Comparison of ENCODE assay signal across 19 cellular contexts in genomic region chr5:103060414-103060954, GRCh38.
"Had no signal": no experiment of that assay in that cellular context is flagged by ENCODE, and none has a peak within 500 bp of the region (broad histone marks: within the 10 kb centered on the region; RNA-seq: fewer than 3 reads in every experiment).

No MANE protein-coding gene starts in this region.

- ATAC-seq: activated naive CD8-positive, alpha-beta T cell treated with anti-CD3 and anti-CD28 coated beads, Interleukin-2, amount 50 U/mL, for 24 hours; activated T-cell treated with anti-CD3 and anti-CD28 coated beads, Interleukin-2, amount 50 U/mL, for 72 hours; left ventricle myocardium superior; natural killer cell; stimulated activated naive CD8-positive, alpha-beta T cell treated with anti-CD3 and anti-CD28 coated beads, Interleukin-15, Interleukin-2, amounts not matched to agents 100 U/mL and 50 U/mL, for 24 hours; T-helper 17 cell had no signal

- DNase-seq: activated CD4-positive, alpha-beta memory T cell treated with anti-CD3 and anti-CD28 coated beads for 36 hours; activated CD4-positive, alpha-beta T cell treated with anti-CD3 and anti-CD28 coated beads for 48 hours; activated effector memory CD4-positive, alpha-beta T cell treated with Interleukin-2 at 50 U/mL for 16 hours; activated naive CD4-positive, alpha-beta T cell treated with anti-CD3 and anti-CD28 coated beads, Interleukin-2, amount 10 ng/mL, durations not matched to agents 7 days and 5 days; activated naive CD8-positive, alpha-beta T cell treated with anti-CD3 and anti-CD28 coated beads, Interleukin-2, amount 50 U/mL, for 24 hours; activated T-cell treated with anti-CD3 and anti-CD28 coated beads, Interleukin-2, amount 50 U/mL, for 72 hours; aorta; effector CD4-positive, alpha-beta T cell; erythroblast; foreskin fibroblast; kidney glomerular epithelial cell; left ventricle myocardium superior; mammary epithelial cell; natural killer cell; stimulated activated CD4-positive, alpha-beta T cell treated with anti-CD3 and anti-CD28 coated beads, Interleukin-4, amount 100 ng/mL, for 24 hours; stimulated activated naive CD8-positive, alpha-beta T cell treated with anti-CD3 and anti-CD28 coated beads, Interleukin-15, Interleukin-2, amounts not matched to agents 100 U/mL and 50 U/mL, for 24 hours; T-helper 17 cell; upper lobe of left lung had no signal

- H3K4me3 ChIP-seq: right atrium auricular region, upper lobe of left lung had no signal
